16 cellular contexts compared by ENCODE assay signal in the genomic region with DNA sequence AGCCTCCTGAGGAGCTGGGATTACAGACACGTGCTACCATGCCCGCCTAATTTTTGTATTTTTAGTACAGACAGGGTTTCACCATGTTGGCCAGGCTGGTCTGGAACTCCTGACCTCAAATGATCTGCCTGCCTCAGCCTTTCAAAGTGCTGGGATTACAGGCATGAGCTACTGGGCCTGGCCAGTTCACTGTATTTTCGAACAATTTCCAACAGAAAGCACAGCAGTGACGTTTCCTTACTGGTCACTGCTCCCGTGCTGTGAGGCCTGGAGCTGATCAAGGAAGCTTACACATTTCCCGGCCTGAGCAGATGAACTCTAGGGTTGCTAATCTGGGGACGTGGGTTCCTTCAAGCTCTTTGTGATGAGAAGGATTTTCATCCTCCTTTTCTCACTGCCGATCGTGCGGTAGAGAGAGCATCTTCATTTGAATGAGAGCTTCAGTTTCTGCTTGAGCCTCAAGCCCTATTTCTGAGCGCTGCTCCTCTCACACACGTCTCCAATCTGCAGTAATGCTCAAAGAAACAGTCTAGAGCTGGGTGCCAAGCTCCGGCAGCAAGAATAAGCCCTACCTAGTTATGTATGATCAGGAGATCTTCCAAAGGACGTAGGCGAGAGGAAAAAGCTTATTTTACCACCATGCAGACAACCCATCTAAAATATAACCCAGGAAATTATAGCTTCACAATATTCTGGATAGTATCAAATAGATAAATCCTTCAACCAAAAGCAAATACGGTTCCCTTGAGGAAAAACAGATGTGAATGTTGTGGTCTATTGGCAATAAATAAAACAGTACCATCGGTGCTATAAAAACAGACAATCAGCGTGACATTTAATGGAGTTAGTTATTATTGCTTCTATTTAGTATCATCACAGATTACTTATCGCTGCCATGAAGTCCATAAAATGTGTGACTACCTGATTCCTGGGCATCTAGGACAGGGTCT. TPM values are rescaled to one million over a fixed set of nuclear protein-coding genes. Genes with fewer than 3 reads are reported as not detected.
DNase-seq lines count a peak whose midpoint lies in the region; ATAC-seq and TF ChIP-seq lines count a peak whose summit lies in the region.
"Had no signal": no experiment of that assay in that cellular context is flagged by ENCODE, and none has a peak within 500 bp of the region (broad histone marks: within the 10 kb centered on the region; RNA-seq: fewer than 3 reads in every experiment).

No MANE protein-coding gene starts in this region.

- no peak overlapping the region for H3K23ac ChIP-seq in IMR-90 (ENCODE audit: low read depth, low read length)

- H3K4me1 ChIP-seq in IMR-90 (ENCODE audit: control insufficient read depth, insufficient read depth, low read length) (peaks cover 2% of the 10 kb centered on the region; the same call in 1 of the 2 replicates), sigmoid colon (peaks cover 0 to 47% (median 44%) of the 10 kb centered on the region in 4 donors), PC-3 (ENCODE audit: insufficient read depth, low read length) (no peaks in the 10 kb centered on the region)

- H3K9me3 ChIP-seq in IMR-90 (ENCODE audit: control insufficient read depth, insufficient read depth, low read length) (no peaks in the 10 kb centered on the region), sigmoid colon (no peaks in the 10 kb centered on the region), PC-3 (ENCODE audit: low read length) (no peaks in the 10 kb centered on the region)

- no peaks in the 10 kb centered on the region for H3K9me1 ChIP-seq in IMR-90 (ENCODE audit: insufficient read depth, low read length)

- no peaks in the 10 kb centered on the region for H3K79me1 ChIP-seq in IMR-90 (ENCODE audit: low read depth in 1 of 2, low read length in 2 of 2)

- in situ Hi-C loops in IMR-90 (cut with MboI; ENCODE audit: low sequenced_read_pairs): no loop called here

- H4K8ac ChIP-seq in IMR-90 (ENCODE audit: low read depth in 2 of 2, low read length in 2 of 2): no peak overlapping the region

- H3K18ac ChIP-seq in IMR-90 (ENCODE audit: low read depth, low read length): no peak overlapping the region

- no peak overlapping the region for H4K5ac ChIP-seq in IMR-90 (ENCODE audit: low read depth, low read length)

- H3K4me3 ChIP-seq in IMR-90 (ENCODE audit: insufficient read depth, low read depth, low read length) (no peak overlapping the region), coronary artery (no peak overlapping the region), sigmoid colon (no peak overlapping the region), PC-3 (ENCODE audit: low read length) (no peak overlapping the region)
- H3K4me3 ChIP-seq: lung had no signal

- intact Hi-C loops in IMR-90 (cut with micrococcal nuclease) (no loop called here), sigmoid colon (cut with DNase I) (no loop called here), PC-3 (cut with micrococcal nuclease) (no loop called here)

- CTCF ChIA-PET in IMR-90 (lab: Yijun Ruan, JAX) (no interaction called here), PC-3 (lab: Charles Lee) (interaction anchor here (0.6 kb wide), 1 partner anchor 1779 kb away, joined by 3 read pairs; no protein-coding TSS in a partner anchor)

- WGBS in IMR-90 (ENCODE audit: extremely low coverage in 2 of 2, insufficient read length in 1 of 2), 2 experiments: 82% methylated on average over 4 of the region's 19 CpGs; no CpG with 5 or more reads in 1 of the 2 experiments
- 82 to 90% methylated on average over 19 of the region's 19 CpGs for WGBS in sigmoid colon, 2 donors

- no peak overlapping the region for H3K9ac ChIP-seq in IMR-90 (ENCODE audit: low read depth, low read length)
- no peak overlapping the region for H3K9ac ChIP-seq in PC-3 (ENCODE audit: low read length)

- H3K56ac ChIP-seq in IMR-90 (ENCODE audit: extremely low read depth, insufficient read depth, low read length): no peak overlapping the region

- BruUV-seq in IMR-90 (replicated peaks; lab: Mats Ljungman, UMichigan) (TSS peak; percentile 37), PC-3 (replicated peaks; lab: Mats Ljungman, UMichigan) (no TSS peak)

- H3K27me3 ChIP-seq in IMR-90 (ENCODE audit: control insufficient read depth, insufficient read depth, low read length) (no peaks in the 10 kb centered on the region), sigmoid colon (no peaks in the 10 kb centered on the region), PC-3 (ENCODE audit: low read length) (no peaks in the 10 kb centered on the region)

- no peak overlapping the region for H3K27ac ChIP-seq in IMR-90 (ENCODE audit: insufficient read depth, low read length)
- peak overlapping the region; percentile 72 to 78 for H3K27ac ChIP-seq in coronary artery
- H3K27ac ChIP-seq in sigmoid colon: peak overlapping the region; percentile 51 to 68 (median 62)
- H3K27ac ChIP-seq in PC-3 (ENCODE audit: low read length): no peak overlapping the region
- H3K27ac ChIP-seq: C4-2B had no signal

- H2AFZ ChIP-seq in IMR-90 (replicated peaks; ENCODE audit: low read length, poor library complexity): no peak overlapping the region
- no peak overlapping the region for H2AFZ ChIP-seq in PC-3 (ENCODE audit: low read length)

- DNase-seq in IMR-90 (no peak), coronary artery (ENCODE audit: low spot score) (no peak), sigmoid colon (peak; percentile 79), NCI-H2081 treated with DMSO at 0.1 percent for 48 hours (lab: John Stamatoyannopoulos, UW) (no peak), PC-3 (no peak)
- DNase-seq: activated CD8-positive, alpha-beta memory T cell treated with anti-CD3 and anti-CD28 coated beads, Interleukin-2, amount 10 ng/mL, durations not matched to agents 7 days and 5 days; cerebellar nuclear complex; DMS79; NCI-H2227 treated with DMSO at 0.1 percent for 48 hours; stimulated activated naive CD8-positive, alpha-beta T cell treated with anti-CD3 and anti-CD28 coated beads, Interleukin-15, Interleukin-2, amounts not matched to agents 100 U/mL and 50 U/mL, for 24 hours had no signal

- TF ChIP-seq RAD21 in IMR-90 (IDR thresholded peaks at IDR 0.05; ENCODE audit: low read length): no peak

- H3K4ac ChIP-seq in IMR-90 (ENCODE audit: low read depth, low read length): no peak overlapping the region

- H2BK120ac ChIP-seq in IMR-90 (ENCODE audit: low read depth, low read length): no peak overlapping the region

- H3K79me2 ChIP-seq in PC-3 (ENCODE audit: low read length): no peaks in the 10 kb centered on the region

- no peak for ATAC-seq in IMR-90 (ENCODE audit: low read depth)
- ATAC-seq in HG03135 (IDR thresholded peaks at IDR 0.05; ENCODE audit: unreplicated experiment): no peak
- ATAC-seq in PC-3: no peak
- ATAC-seq: activated CD8-positive, alpha-beta memory T cell treated with anti-CD3 and anti-CD28 coated beads, Interleukin-2, amount 10 ng/mL, durations not matched to agents 7 days and 5 days; sciatic nerve; stimulated activated naive CD8-positive, alpha-beta T cell treated with anti-CD3 and anti-CD28 coated beads, Interleukin-15, Interleukin-2, amounts not matched to agents 100 U/mL and 50 U/mL, for 24 hours had no signal

- peak; percentile 50 to 85 (median 72) for TF ChIP-seq EP300 in sigmoid colon (IDR thresholded peaks at IDR 0.05)

- no peak for TF ChIP-seq POLR2A in IMR-90 (IDR thresholded peaks at IDR 0.05; ENCODE audit: low read depth, low read length)
- TF ChIP-seq POLR2A in sigmoid colon (IDR thresholded peaks at IDR 0.05): no peak

- no peak overlapping the region for H2BK15ac ChIP-seq in IMR-90 (ENCODE audit: low read depth, low read length)

- POLR2A ChIA-PET in IMR-90 (lab: Charles Lee; ENCODE audit: unreplicated experiment): no interaction called here
- POLR2A ChIA-PET in PC-3 (lab: Charles Lee; ENCODE audit: unreplicated experiment): interaction anchor here (0.5 kb wide), 1 partner anchor 28 kb away, joined by 3 read pairs; a partner anchor contains a TSS

- H3K4me2 ChIP-seq in IMR-90 (ENCODE audit: low read depth, low read length) (no peak overlapping the region), PC-3 (ENCODE audit: low read length) (no peak overlapping the region)

- H4K20me1 ChIP-seq in IMR-90 (ENCODE audit: insufficient read depth, low read length) (no peaks in the 10 kb centered on the region), PC-3 (ENCODE audit: low read length) (no peaks in the 10 kb centered on the region)

- H2AK9ac ChIP-seq in IMR-90 (replicated peaks; ENCODE audit: low read depth, low read length, poor library complexity): no peak overlapping the region

- H4K91ac ChIP-seq in IMR-90 (ENCODE audit: insufficient read depth, low read depth, low read length): no peak overlapping the region

- no peak for TF ChIP-seq CTCF in IMR-90 (conservative IDR thresholded peaks at IDR 0.05; ENCODE audit: low read depth, low read length)
- TF ChIP-seq CTCF in coronary artery (IDR thresholded peaks at IDR 0.05): no peak
- no peak for TF ChIP-seq CTCF in sigmoid colon (IDR thresholded peaks at IDR 0.05)
- TF ChIP-seq CTCF in PC-3 (conservative IDR thresholded peaks at IDR 0.05; ENCODE audit: low read depth, low read length): no peak

- no peak overlapping the region for H3K14ac ChIP-seq in IMR-90 (replicated peaks; ENCODE audit: low read depth, low read length)

- H3F3A ChIP-seq in PC-3 (ENCODE audit: low read length, unreplicated experiment): no peaks in the 10 kb centered on the region

- H2AK5ac ChIP-seq in IMR-90 (ENCODE audit: low read depth, low read length): no peak overlapping the region

- no peak overlapping the region for H2BK5ac ChIP-seq in IMR-90 (ENCODE audit: low read depth, low read length, poor library complexity, severe bottlenecking)

- no peaks in the 10 kb centered on the region for H3K9me2 ChIP-seq in PC-3 (replicated peaks; ENCODE audit: low read length)

- dilution Hi-C loops in IMR-90 (cut with HindIII; ENCODE audit: low sequenced_read_pairs, unreplicated experiment): loop anchor here (25.0 kb wide), 1 partner anchor 101 kb away; no protein-coding TSS in a partner anchor

- H2BK20ac ChIP-seq in IMR-90 (ENCODE audit: low read depth, low read length): no peak overlapping the region

- H3K36me3 ChIP-seq in IMR-90 (ENCODE audit: control insufficient read depth, insufficient read depth, low read length) (peaks cover 6% of the 10 kb centered on the region; the same call in 1 of the 2 replicates), sigmoid colon (no peaks in the 10 kb centered on the region), PC-3 (ENCODE audit: low read depth, low read length) (no peaks in the 10 kb centered on the region)

RNA-seq across cellular contexts. Expression of a gene that starts 7.3 kb away (rescaled TPM):
- total RNA-seq in IMR-90 (2012; rRNA removed): 4.3 and 4.4 TPM in 2 replicates
- polyA plus RNA-seq in IMR-90 (2012; rRNA removed): 3.8 and 4.1 TPM in 2 replicates
- 1.2 and 2.1 TPM in 2 replicates for polyA plus RNA-seq in IMR-90 (2012; cell fraction: cytosol; rRNA removed)
- polyA plus RNA-seq in IMR-90 (2012; cell fraction: nucleus; rRNA removed; ENCODE audit: low replicate concordance): 1.9 and 5.1 TPM in 2 replicates
- 1 to 10 TPM; 1.4 to 7.9 (median 2.0) TPM for total RNA-seq in sigmoid colon
- 1 to 10 TPM; 7.3 to 9.0 (median 7.9) TPM for polyA plus RNA-seq in sigmoid colon
- 1.4 and 3.1 TPM in 2 replicates for total RNA-seq in PC-3 (2014; rRNA removed)

RNA-seq across cellular contexts. Expression of a gene that starts 16.3 kb away (rescaled TPM):
- under 0.01 TPM in 2 replicates for total RNA-seq in IMR-90 (2012; rRNA removed)
- polyA plus RNA-seq in IMR-90 (2012; rRNA removed): 0.36 and 0.38 TPM in 2 replicates
- polyA plus RNA-seq in IMR-90 (2012; cell fraction: cytosol; rRNA removed): 0.29 and 0.45 TPM in 2 replicates
- 1.4 and 1.9 TPM in 2 replicates for polyA plus RNA-seq in IMR-90 (2012; cell fraction: nucleus; rRNA removed; ENCODE audit: low replicate concordance)
- total RNA-seq in sigmoid colon: under 1 TPM; 0.16 to 0.55 (median 0.31) TPM
- 1 to 10 TPM in 1 of 3 donors, under 1 TPM in 2; under 0.01 to 1.8 (median 0.69) TPM for polyA plus RNA-seq in sigmoid colon
- 1.9 and 2.2 TPM in 2 replicates for total RNA-seq in PC-3 (2014; rRNA removed)

RNA-seq across cellular contexts. Expression of a gene that starts 21.4 kb away (rescaled TPM):
- total RNA-seq in IMR-90 (2012; rRNA removed): not detected in 2 replicates
- not detected in 2 replicates for polyA plus RNA-seq in IMR-90 (2012; rRNA removed)
- polyA plus RNA-seq in IMR-90 (2012; cell fraction: cytosol; rRNA removed): not detected in 2 replicates
- polyA plus RNA-seq in IMR-90 (2012; cell fraction: nucleus; rRNA removed; ENCODE audit: low replicate concordance): 0.14 TPM in 1 of 2 replicates, not detected in the other
- 1 to 10 TPM in 1 of 4 donors, not detected in 3; 2.2 TPM for total RNA-seq in sigmoid colon
- polyA plus RNA-seq in sigmoid colon: 10 to 100 TPM in 1 of 3 donors, 1 to 10 TPM in 2; 2.4 to 29.2 (median 3.9) TPM
- 0.22 and 1.0 TPM in 2 replicates for total RNA-seq in PC-3 (2014; rRNA removed)
- total RNA-seq: epithelial cell of proximal tubule had no signal

RNA-seq across cellular contexts. Expression of a gene that starts 28.1 kb away (rescaled TPM):
- total RNA-seq in IMR-90 (2012; rRNA removed) (not detected in 2 replicates), sigmoid colon (not detected), PC-3 (2014; rRNA removed) (not detected in 2 replicates)
- polyA plus RNA-seq in IMR-90 (2012; rRNA removed) (not detected in 2 replicates), sigmoid colon (1 to 10 TPM in 2 of 3 donors, under 1 TPM in 1; 0.60 to 2.1 (median 1.7) TPM)
- 0.08 TPM in 1 of 2 replicates, not detected in the other for polyA plus RNA-seq in IMR-90 (2012; cell fraction: cytosol; rRNA removed)
- 0.03 and 0.04 TPM in 2 replicates for polyA plus RNA-seq in IMR-90 (2012; cell fraction: nucleus; rRNA removed; ENCODE audit: low replicate concordance)
- total RNA-seq: epithelial cell of proximal tubule, neural crest cell, sciatic nerve had no signal

RNA-seq across cellular contexts. Expression of a gene that starts 28.2 kb away (rescaled TPM):
- total RNA-seq in IMR-90 (2012; rRNA removed) (9.2 and 11.1 TPM in 2 replicates), sigmoid colon (10 to 100 TPM in 2 of 4 donors, 1 to 10 TPM in 2; 6.8 to 12.5 (median 10.0) TPM), PC-3 (2014; rRNA removed) (3.2 and 4.4 TPM in 2 replicates)
- polyA plus RNA-seq in IMR-90 (2012; rRNA removed) (6.3 and 8.5 TPM in 2 replicates), sigmoid colon (1 to 10 TPM; 1.2 to 2.8 (median 1.8) TPM)
- polyA plus RNA-seq in IMR-90 (2012; cell fraction: cytosol; rRNA removed): 2.2 and 2.4 TPM in 2 replicates
- 0.99 and 6.1 TPM in 2 replicates for polyA plus RNA-seq in IMR-90 (2012; cell fraction: nucleus; rRNA removed; ENCODE audit: low replicate concordance)

Comparison
In these comparisons a context has a peak if more than half of its experiments do, and no peak if none do; other contexts are left out.
1. H3K27ac ChIP-seq: peak in coronary artery (2 of 2) and sigmoid colon (4 of 4); none in IMR-90 (single experiment) and PC-3 (single experiment).